ENCODE assay signal across 16 cellular contexts in the genomic region with DNA sequence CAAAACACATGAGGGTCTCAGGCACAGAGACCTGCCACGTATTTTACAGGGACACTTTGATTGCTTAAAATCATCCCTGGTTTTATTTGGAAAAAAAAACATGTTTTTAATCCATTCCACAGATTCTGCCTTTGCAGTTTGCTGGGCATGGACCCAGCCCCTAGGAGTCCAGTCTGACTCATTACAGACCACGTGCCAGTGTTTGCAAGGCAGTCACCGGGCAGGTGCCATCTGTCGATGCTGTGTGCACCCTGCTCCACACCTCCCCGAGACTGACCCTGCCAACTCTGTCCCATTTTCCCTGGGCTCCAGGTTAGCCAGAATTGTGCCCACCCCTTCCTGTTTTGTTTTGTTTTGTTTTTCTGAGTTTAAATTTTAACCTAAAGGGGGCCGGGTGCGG.
A peak's percentile ranks its signal among the peaks of the same experiment; 100 is the strongest.
DNase-seq lines count a peak whose midpoint lies in the region; ATAC-seq and TF ChIP-seq lines count a peak whose summit lies in the region.
"Had no signal": no experiment of that assay in that cellular context is flagged by ENCODE, and none has a peak within 500 bp of the region (broad histone marks: within the 10 kb centered on the region; RNA-seq: fewer than 3 reads in every experiment).

No MANE protein-coding gene starts in this region.

- peaks cover 67% of the 10 kb centered on the region for H3K4me1 Mint-ChIP-seq in osteocyte (ENCODE audit: unreplicated experiment)
- H3K4me1 Mint-ChIP-seq: activated CD4-positive, alpha-beta memory T cell treated with anti-CD3 and anti-CD28 coated beads, Interleukin-2, amount 10 ng/mL, durations not matched to agents 7 days and 5 days; CD4-positive, alpha-beta memory T cell; immature natural killer cell had no signal

- DNase-seq in COR-L47 (lab: John Stamatoyannopoulos, UW) (peak; percentile 19), NCI-H446 (lab: John Stamatoyannopoulos, UW) (peak; percentile 52 to 88), cerebellar cortex (ENCODE audit: low spot score) (peak; percentile 96), osteocyte (ENCODE audit: extremely low spot score, unreplicated experiment) (no peak), NCI-H187 treated with DMSO at 0.1 percent for 48 hours (lab: John Stamatoyannopoulos, UW) (no peak)
- DNase-seq: activated CD4-positive, alpha-beta memory T cell treated with anti-CD3 and anti-CD28 coated beads, Interleukin-2, amount 10 ng/mL, durations not matched to agents 7 days and 5 days; activated gamma-delta T cell; activated T-cell treated with anti-CD3 and anti-CD28 coated beads for 4 hours; CD4-positive, alpha-beta memory T cell; DMS79; immature natural killer cell; NCI-H1092; NCI-H1930; SW 1271 had no signal

- H3K9me3 Mint-ChIP-seq in osteocyte (ENCODE audit: unreplicated experiment), result peaks cover 6% of the 10 kb centered on the region
- H3K9me3 Mint-ChIP-seq: activated CD4-positive, alpha-beta memory T cell treated with anti-CD3 and anti-CD28 coated beads, Interleukin-2, amount 10 ng/mL, durations not matched to agents 7 days and 5 days; immature natural killer cell had no signal

- H3K4me3 Mint-ChIP-seq in osteocyte (ENCODE audit: unreplicated experiment), result no peak overlapping the region
- H3K4me3 Mint-ChIP-seq: activated CD4-positive, alpha-beta memory T cell treated with anti-CD3 and anti-CD28 coated beads, Interleukin-2, amount 10 ng/mL, durations not matched to agents 7 days and 5 days; CD4-positive, alpha-beta memory T cell; immature natural killer cell had no signal

- H3K36me3 Mint-ChIP-seq in osteocyte (ENCODE audit: unreplicated experiment), result peaks cover 5% of the 10 kb centered on the region
- H3K36me3 Mint-ChIP-seq: CD4-positive, alpha-beta memory T cell; immature natural killer cell had no signal

- no peaks in the 10 kb centered on the region for H3K27me3 Mint-ChIP-seq in osteocyte (ENCODE audit: unreplicated experiment)
- H3K27me3 Mint-ChIP-seq: activated CD4-positive, alpha-beta memory T cell treated with anti-CD3 and anti-CD28 coated beads, Interleukin-2, amount 10 ng/mL, durations not matched to agents 7 days and 5 days; CD4-positive, alpha-beta memory T cell had no signal

- TF ChIP-seq CTCF in osteocyte (IDR thresholded peaks at IDR 0.05), result no peak

- ATAC-seq in HG02642 (IDR thresholded peaks at IDR 0.05; ENCODE audit: poor library complexity, unreplicated experiment) (no peak), HG03135 (IDR thresholded peaks at IDR 0.05; ENCODE audit: unreplicated experiment) (no peak)

- peak overlapping the region; percentile 52 for H3K27ac Mint-ChIP-seq in osteocyte (ENCODE audit: unreplicated experiment)
- H3K27ac Mint-ChIP-seq: activated CD4-positive, alpha-beta memory T cell treated with anti-CD3 and anti-CD28 coated beads, Interleukin-2, amount 10 ng/mL, durations not matched to agents 7 days and 5 days; CD4-positive, alpha-beta memory T cell; immature natural killer cell had no signal

Comparison
In these comparisons a context has a peak if more than half of its experiments do, and no peak if none do; other contexts are left out.
1. DNase-seq: peak in COR-L47 (single experiment), NCI-H446 (2 of 2) and cerebellar cortex (single experiment); none in osteocyte (single experiment) and NCI-H187 treated with DMSO at 0.1 percent for 48 hours (single experiment).